10 cellular contexts compared by ENCODE assay signal in the genomic region with DNA sequence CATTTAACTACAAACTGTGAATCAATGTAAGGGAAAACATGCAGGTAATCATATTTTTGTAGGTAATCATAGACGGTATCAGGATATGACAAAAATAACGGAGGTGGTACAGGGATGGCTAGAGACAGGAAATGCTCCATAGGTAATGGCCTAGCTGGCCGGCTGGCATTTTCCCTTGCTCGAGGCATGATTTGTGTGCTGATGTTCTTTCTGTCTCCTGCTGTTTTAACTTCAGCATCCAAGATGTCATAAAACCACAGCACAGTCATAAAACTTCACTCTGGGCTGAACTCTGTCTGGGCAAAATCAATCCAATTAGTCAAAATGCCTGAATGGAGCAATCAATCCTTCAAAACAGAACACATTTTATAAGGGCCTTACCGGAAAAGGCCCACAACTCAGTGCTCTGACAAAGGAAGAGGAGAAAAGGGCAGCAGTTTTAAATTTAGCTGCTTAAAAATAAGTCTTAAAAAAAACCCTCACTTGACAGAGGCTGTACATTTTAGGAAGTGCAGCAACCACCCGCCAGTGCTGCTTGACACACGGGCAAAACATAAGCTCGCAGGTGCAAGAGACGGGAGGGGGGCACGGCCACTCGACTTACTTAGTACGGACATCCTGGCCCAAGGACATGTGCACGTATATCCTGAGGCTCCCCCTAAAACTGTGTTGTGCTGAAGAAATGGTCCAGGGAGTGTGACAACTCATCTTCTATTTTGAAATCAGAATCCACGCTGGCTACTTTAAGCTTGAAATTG. TPM values are rescaled to one million over a fixed set of nuclear protein-coding genes. Genes with fewer than 3 reads are reported as not detected.
DNase-seq lines count a peak whose midpoint lies in the region; ATAC-seq, FAIRE-seq and TF ChIP-seq lines count a peak whose summit lies in the region.
"Had no signal": no experiment of that assay in that cellular context is flagged by ENCODE, and none has a peak within 500 bp of the region (broad histone marks: within the 10 kb centered on the region; RNA-seq: fewer than 3 reads in every experiment).

No MANE protein-coding gene starts in this region.

- H3K27ac Mint-ChIP-seq in activated CD8-positive, alpha-beta T cell treated with anti-CD3 and anti-CD28 coated beads, Interleukin-2, amount 10 ng/mL, durations not matched to agents 7 days and 5 days = peak overlapping the region; percentile 56
- H3K27ac Mint-ChIP-seq in naive B cell = peak overlapping the region; percentile 80 to 95 (median 88)

- H3K9ac ChIP-seq in BLaER1 treated with 17β-estradiol and CSF1 and Interleukin-3, amounts not matched to agents 10 nM and 100 nM = peak overlapping the region in 7 of 11 experiments; percentile 11 to 61 (median 50); a peak in 11 of 22 replicates

- peak; percentile 21 for FAIRE-seq in GM19239 (lab: Jason Lieb, UNC)

- H3K9me3 ChIP-seq in BLaER1 treated with 17β-estradiol and CSF1 and Interleukin-3, amounts not matched to agents 10 nM and 100 nM (replicated peaks in 1 of 11) = no peaks in the 10 kb centered on the region
- no peaks in the 10 kb centered on the region for H3K9me3 ChIP-seq in upper lobe of right lung

- H3K27me3 Mint-ChIP-seq in activated CD8-positive, alpha-beta T cell treated with anti-CD3 and anti-CD28 coated beads, Interleukin-2, amount 10 ng/mL, durations not matched to agents 7 days and 5 days (ENCODE audit: low read depth) = no peaks in the 10 kb centered on the region
- no peaks in the 10 kb centered on the region for H3K27me3 Mint-ChIP-seq in naive B cell

- CTCF ChIA-PET in activated CD8-positive, alpha-beta T cell treated with anti-CD3 and anti-CD28 coated beads, Interleukin-2, amount 10 ng/mL, durations not matched to agents 7 days and 5 days (lab: Charles Lee) = interaction anchor here (0.8 to 4.3 kb wide), 12 partner anchors 8 to 109 kb away, joined by 3 to 130 read pairs (median 4); a partner anchor contains a TSS

- peak overlapping the region; percentile 39 to 85 (median 68) for H3K4me2 ChIP-seq in BLaER1 treated with 17β-estradiol and CSF1 and Interleukin-3, amounts not matched to agents 10 nM and 100 nM

- no peak for DNase-seq in GM19239 (ENCODE audit: insufficient read length, low spot score)
- DNase-seq in activated CD8-positive, alpha-beta T cell treated with anti-CD3 and anti-CD28 coated beads, Interleukin-2, amount 10 ng/mL, durations not matched to agents 7 days and 5 days = no peak
- DNase-seq in naive B cell = peak; percentile 15
- DNase-seq in upper lobe of right lung = no peak
- no peak for DNase-seq in NCI-H1092 treated with DMSO at 0.1 percent for 48 hours (lab: John Stamatoyannopoulos, UW)
- no peak for DNase-seq in NCI-H128 (lab: John Stamatoyannopoulos, UW; ENCODE audit: unreplicated experiment)
- DNase-seq: NCI-H1048 had no signal

- H4K20me1 ChIP-seq in BLaER1 treated with 17β-estradiol and CSF1 and Interleukin-3, amounts not matched to agents 10 nM and 100 nM = peaks cover 0 to 9% (median 0%) of the 10 kb centered on the region in 11 experiments; a peak in 4 of 22 replicates

- peaks cover 0 to 3% (median 0%) of the 10 kb centered on the region in 11 experiments; a peak in 1 of 22 replicates for H3K27me3 ChIP-seq in BLaER1 treated with 17β-estradiol and CSF1 and Interleukin-3, amounts not matched to agents 10 nM and 100 nM
- H3K27me3 ChIP-seq in upper lobe of right lung = no peaks in the 10 kb centered on the region

- H3K4me1 ChIP-seq in BLaER1 treated with 17β-estradiol and CSF1 and Interleukin-3, amounts not matched to agents 10 nM and 100 nM = peaks cover 17 to 50% (median 41%) of the 10 kb centered on the region in 10 experiments
- H3K4me1 ChIP-seq in upper lobe of right lung = no peaks in the 10 kb centered on the region

- POLR2A ChIA-PET in activated CD8-positive, alpha-beta T cell treated with anti-CD3 and anti-CD28 coated beads, Interleukin-2, amount 10 ng/mL, durations not matched to agents 7 days and 5 days (lab: Charles Lee) = interaction anchor here (1.0 to 3.9 kb wide), 2 partner anchors 18 to 42 kb away, joined by 3 to 25 read pairs; a partner anchor contains a TSS

- H3K36me3 Mint-ChIP-seq in activated CD8-positive, alpha-beta T cell treated with anti-CD3 and anti-CD28 coated beads, Interleukin-2, amount 10 ng/mL, durations not matched to agents 7 days and 5 days (ENCODE audit: low read depth) = peaks cover 91% of the 10 kb centered on the region
- peaks cover 13 to 45% of the 10 kb centered on the region in 2 donors for H3K36me3 Mint-ChIP-seq in naive B cell

- H3K36me3 ChIP-seq in BLaER1 treated with 17β-estradiol and CSF1 and Interleukin-3, amounts not matched to agents 10 nM and 100 nM = peaks cover 45 to 95% (median 86%) of the 10 kb centered on the region in 11 experiments
- H3K36me3 ChIP-seq in upper lobe of right lung = peaks cover 34% of the 10 kb centered on the region

- 0 out of 20 replicates have a peak overlapping the region, but pooled peaks of 1 of the 10 experiments have one; percentile 9 for H3K4me3 ChIP-seq in BLaER1 treated with 17β-estradiol and CSF1 and Interleukin-3, amounts not matched to agents 10 nM and 100 nM
- no peak overlapping the region for H3K4me3 ChIP-seq in upper lobe of right lung

- no peak for ATAC-seq in activated CD8-positive, alpha-beta T cell treated with anti-CD3 and anti-CD28 coated beads, Interleukin-2, amount 10 ng/mL, durations not matched to agents 7 days and 5 days
- ATAC-seq in naive B cell (ENCODE audit: low read depth in 2 of 2) (peak; percentile 45 to 59), upper lobe of right lung (no peak), GM18517 (IDR thresholded peaks at IDR 0.05; ENCODE audit: unreplicated experiment) (no peak)

- no peaks in the 10 kb centered on the region for H3K9me3 Mint-ChIP-seq in activated CD8-positive, alpha-beta T cell treated with anti-CD3 and anti-CD28 coated beads, Interleukin-2, amount 10 ng/mL, durations not matched to agents 7 days and 5 days (ENCODE audit: insufficient read depth)
- peaks cover 0 to 3% (median 0%) of the 10 kb centered on the region in 7 donors for H3K9me3 Mint-ChIP-seq in naive B cell

- no peak for TF ChIP-seq CTCF in upper lobe of right lung (IDR thresholded peaks at IDR 0.05)

- H3K4me1 Mint-ChIP-seq in activated CD8-positive, alpha-beta T cell treated with anti-CD3 and anti-CD28 coated beads, Interleukin-2, amount 10 ng/mL, durations not matched to agents 7 days and 5 days (ENCODE audit: low read depth) = peaks cover 45% of the 10 kb centered on the region
- H3K4me1 Mint-ChIP-seq in naive B cell = peaks cover 22 to 32% (median 25%) of the 10 kb centered on the region in 3 donors

- intact Hi-C loops in upper lobe of right lung (cut with DNase I) = loop anchor here (5.0 kb wide), 1 partner anchor 108 kb away; no protein-coding TSS in a partner anchor

- no peak overlapping the region for H3K4me3 Mint-ChIP-seq in activated CD8-positive, alpha-beta T cell treated with anti-CD3 and anti-CD28 coated beads, Interleukin-2, amount 10 ng/mL, durations not matched to agents 7 days and 5 days
- peak overlapping the region; percentile 3 to 87 (median 66) for H3K4me3 Mint-ChIP-seq in naive B cell

- H3K27ac ChIP-seq in BLaER1 treated with 17β-estradiol and CSF1 and Interleukin-3, amounts not matched to agents 10 nM and 100 nM = peak overlapping the region in 4 of 11 experiments; percentile 9 to 53 (median 31); a peak in 5 of 22 replicates
- no peak overlapping the region for H3K27ac ChIP-seq in upper lobe of right lung
- H3K27ac ChIP-seq: HL-60 had no signal

RNA-seq across cellular contexts. Expression of a gene that starts 40.5 kb away (rescaled TPM):
- total RNA-seq in activated CD8-positive, alpha-beta T cell treated with anti-CD3 and anti-CD28 coated beads, Interleukin-2, amount 10 ng/mL, durations not matched to agents 7 days and 5 days = 10 to 100 TPM; 44.6 to 45.3 TPM
- under 1 TPM in 5 of 6 donors, not detected in 1; 0.11 to 0.58 (median 0.23) TPM for polyA plus RNA-seq in naive B cell (ENCODE audit: low read depth in 6 of 6)
- total RNA-seq in upper lobe of right lung = 6.3 TPM

Comparison
In these comparisons a context has a peak if more than half of its experiments do, and no peak if none do; other contexts are left out.
1. ATAC-seq: peak in naive B cell (2 of 2); none in activated CD8-positive, alpha-beta T cell treated with anti-CD3 and anti-CD28 coated beads, Interleukin-2, amount 10 ng/mL, durations not matched to agents 7 days and 5 days (single experiment), upper lobe of right lung (single experiment) and GM18517 (single experiment).